8 cellular contexts compared by ENCODE assay signal in the genomic region with DNA sequence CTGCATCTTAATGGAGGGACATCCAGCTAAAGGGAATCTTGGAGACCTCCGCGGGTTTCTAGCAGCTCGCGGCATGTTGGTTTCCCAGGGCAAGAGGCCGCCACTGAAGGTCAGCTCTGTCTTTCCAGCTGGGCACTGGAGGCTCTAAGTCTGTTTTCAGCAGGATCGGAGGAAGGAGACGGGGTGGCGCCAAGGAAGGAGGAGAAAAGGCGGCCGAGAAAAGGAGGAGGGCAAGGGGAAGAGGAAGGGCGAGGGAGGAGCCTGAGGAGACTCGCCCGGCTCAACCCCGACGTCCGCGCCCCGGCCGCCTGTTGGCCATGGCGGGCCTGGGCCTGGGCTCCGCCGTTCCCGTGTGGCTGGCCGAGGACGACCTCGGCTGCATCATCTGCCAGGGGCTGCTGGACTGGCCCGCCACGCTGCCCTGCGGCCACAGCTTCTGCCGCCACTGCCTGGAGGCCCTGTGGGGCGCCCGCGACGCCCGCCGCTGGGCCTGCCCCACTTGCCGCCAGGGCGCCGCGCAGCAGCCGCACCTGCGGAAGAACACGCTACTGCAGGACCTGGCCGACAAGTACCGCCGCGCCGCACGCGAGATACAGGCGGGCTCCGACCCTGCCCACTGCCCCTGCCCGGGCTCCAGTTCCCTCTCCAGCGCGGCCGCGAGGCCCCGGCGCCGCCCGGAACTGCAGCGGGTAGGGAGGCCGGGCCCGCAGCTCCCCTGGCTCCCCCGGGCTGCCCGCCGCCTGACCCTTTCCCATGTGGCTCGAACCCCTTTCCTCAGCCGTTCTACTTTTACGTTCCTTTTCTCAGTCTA. TPM values are rescaled to one million over a fixed set of nuclear protein-coding genes. Genes with fewer than 3 reads are reported as not detected.
A peak's percentile ranks its signal among the peaks of the same experiment; 100 is the strongest.
DNase-seq lines count a peak whose midpoint lies in the region; ATAC-seq lines count a peak whose summit lies in the region.

TSS of gene RNF135 (plus strand) at position 283 of the 811 bp plus-strand sequence. CDS start at position 318, 35 bp downstream.

- H3K4ac ChIP-seq in mesenchymal stem cell (ENCODE audit: low read depth in 1 of 2, low read length in 2 of 2), result peak within 1 kb of the TSS; percentile 29 to 96

- peak within 1 kb of the TSS; percentile 94 for H4K91ac ChIP-seq in mesenchymal stem cell (ENCODE audit: low read length)

- H3K18ac ChIP-seq in mesenchymal stem cell (ENCODE audit: low read depth in 1 of 2, low read length in 2 of 2), result peak within 1 kb of the TSS; percentile 98 to 100

- peak within 1 kb of the TSS in 1 of 2 experiments; percentile 87 for H3K23ac ChIP-seq in mesenchymal stem cell (ENCODE audit: low read length in 2 of 2)

- DNase-seq in NCI-H1417 (lab: John Stamatoyannopoulos, UW) (peak; percentile 68 to 81 (median 81)), NCI-H1417 treated with DMSO at 0.1 percent for 48 hours (lab: John Stamatoyannopoulos, UW) (no peak), NCI-H524 treated with DMSO at 0.1 percent for 48 hours (lab: John Stamatoyannopoulos, UW) (peak; percentile 59), mesenchymal stem cell (peak; percentile 91)
- DNase-seq in activated CD8-positive, alpha-beta memory T cell treated with anti-CD3 and anti-CD28 coated beads for 48 hours (ENCODE audit: low read depth in 2 of 3, low spot score in 2 of 3), result peak; percentile 32 to 50 (median 46)
- peak; percentile 26 for DNase-seq in stimulated activated CD8-positive, alpha-beta memory T cell treated with anti-CD3 and anti-CD28 coated beads, Interleukin-12 subunit alpha, Interleukin-12 subunit beta, amount 100 ng/mL, for 4 hours (ENCODE audit: low read depth)

- peaks cover 5% of the 10 kb centered on the region for H3K79me1 ChIP-seq in mesenchymal stem cell (replicated peaks; ENCODE audit: low read length, poor library complexity, severe bottlenecking)

- peak within 1 kb of the TSS in 1 of 2 experiments; percentile 67 for H2BK12ac ChIP-seq in mesenchymal stem cell (ENCODE audit: low read length in 2 of 2)

- 1% methylated on average over 62 of the region's 70 CpGs for WGBS in mesenchymal stem cell

- peak within 1 kb of the TSS; percentile 89 for H3K4me2 ChIP-seq in mesenchymal stem cell (ENCODE audit: low read length, poor library complexity, severe bottlenecking)

- H4K8ac ChIP-seq in mesenchymal stem cell (ENCODE audit: low read length), result peak within 1 kb of the TSS; percentile 94

- H2AK5ac ChIP-seq in mesenchymal stem cell (ENCODE audit: low read length, severe bottlenecking), result no peak within 1 kb of the TSS

- H3K9me3 ChIP-seq in endocrine pancreas (ENCODE audit: control insufficient read depth, low read length) (no peaks in the 10 kb centered on the region), mesenchymal stem cell (ENCODE audit: control insufficient read depth, low read length) (no peaks in the 10 kb centered on the region)

- H3K27me3 ChIP-seq in endocrine pancreas (ENCODE audit: control insufficient read depth, insufficient read depth, low read length) (no peaks in the 10 kb centered on the region), mesenchymal stem cell (ENCODE audit: control insufficient read depth in 1 of 2, insufficient read depth in 1 of 2, low read length in 2 of 2) (no peaks in the 10 kb centered on the region)

- H2BK15ac ChIP-seq in mesenchymal stem cell (ENCODE audit: low read depth, poor library complexity, severe bottlenecking), result peak within 1 kb of the TSS; percentile 74

- H3K4me1 ChIP-seq in endocrine pancreas (ENCODE audit: control insufficient read depth, insufficient read depth, low read length) (no peaks in the 10 kb centered on the region), mesenchymal stem cell (ENCODE audit: control insufficient read depth, insufficient read depth, low read depth, low read length) (peaks cover 6% of the 10 kb centered on the region)

- peak within 1 kb of the TSS; percentile 33 for H2BK5ac ChIP-seq in mesenchymal stem cell (ENCODE audit: low read depth, low read length, poor library complexity, severe bottlenecking)

- H3K36me3 ChIP-seq in endocrine pancreas (ENCODE audit: control insufficient read depth, insufficient read depth, low read length), result no peaks in the 10 kb centered on the region
- H3K36me3 ChIP-seq in mesenchymal stem cell (ENCODE audit: control insufficient read depth in 1 of 2, insufficient read depth in 2 of 2, low read depth in 1 of 2, low read length in 2 of 2), result peaks cover 7 to 12% of the 10 kb centered on the region in 2 experiments

- H3K4me3 ChIP-seq in endocrine pancreas (ENCODE audit: control insufficient read depth, insufficient read depth, low read length) (peak within 1 kb of the TSS; percentile 77), mesenchymal stem cell (ENCODE audit: insufficient read depth in 1 of 2, low read depth in 1 of 2, low read length in 2 of 2) (peak within 1 kb of the TSS; percentile 85 to 90)

- H2AFZ ChIP-seq in mesenchymal stem cell (ENCODE audit: low read depth, low read length), result peak within 1 kb of the TSS; percentile 96

- H3K9ac ChIP-seq in endocrine pancreas (ENCODE audit: control insufficient read depth, insufficient read depth, low read length), result peak within 1 kb of the TSS; percentile 78
- peak within 1 kb of the TSS; percentile 96 for H3K9ac ChIP-seq in mesenchymal stem cell (ENCODE audit: low read length)

- H2BK120ac ChIP-seq in mesenchymal stem cell (ENCODE audit: low read depth, low read length), result peak within 1 kb of the TSS; percentile 80

- peak; percentile 50 for ATAC-seq in HG02970 (IDR thresholded peaks at IDR 0.05; ENCODE audit: low FRiP score, unreplicated experiment)

- peak within 1 kb of the TSS; percentile 83 for H3K27ac ChIP-seq in mesenchymal stem cell (ENCODE audit: low read length, poor library complexity, severe bottlenecking)

- peak within 1 kb of the TSS in 1 of 2 experiments; percentile 94 for H3K14ac ChIP-seq in mesenchymal stem cell (ENCODE audit: low read length in 2 of 2)

RNA-seq across cellular contexts. Expression of gene RNF135, which starts in this region (rescaled TPM):
- polyA plus RNA-seq in mesenchymal stem cell (2013, experiment 1 of 2), result 7.8 TPM
- 7.4 TPM for polyA plus RNA-seq in mesenchymal stem cell (2013, experiment 2 of 2)
